In the genomic region with DNA sequence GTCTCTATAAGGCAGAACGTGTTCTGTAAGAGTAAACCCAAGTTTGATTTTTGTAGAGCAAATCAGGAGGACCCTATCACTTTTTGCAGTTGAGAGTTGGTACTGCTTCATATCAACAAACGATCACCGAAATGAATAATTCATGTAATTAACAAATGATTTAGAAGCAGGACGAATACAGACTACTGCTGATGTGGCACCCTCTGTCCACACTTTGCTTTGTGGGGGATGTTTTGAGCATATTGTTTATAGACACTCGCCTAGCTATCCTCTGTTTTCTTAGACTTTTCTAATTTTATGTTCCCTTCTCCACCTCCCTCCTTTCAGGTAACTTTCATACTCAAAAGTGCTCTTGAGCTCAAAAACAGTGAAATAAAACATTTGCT, we compare ENCODE assay signal across 8 cellular contexts. TPM values are rescaled to one million over a fixed set of nuclear protein-coding genes. Genes with fewer than 3 reads are reported as not detected.
A peak's percentile ranks its signal among the peaks of the same experiment; 100 is the strongest.
DNase-seq lines count a peak whose midpoint lies in the region; ATAC-seq and TF ChIP-seq lines count a peak whose summit lies in the region.

No MANE protein-coding gene starts in this region.

- H3K27me3 ChIP-seq in DND-41 (ENCODE audit: insufficient read depth, low read length, poor library complexity): no peaks in the 10 kb centered on the region
- no peaks in the 10 kb centered on the region for H3K27me3 ChIP-seq in OCI-LY3 (ENCODE audit: low read depth, low read length)
- H3K27me3 ChIP-seq in endodermal cell (ENCODE audit: control insufficient read depth, insufficient read depth, low read length, poor library complexity, severe bottlenecking): no peaks in the 10 kb centered on the region
- H3K27me3 ChIP-seq in neural progenitor cell: no peaks in the 10 kb centered on the region

- H3K27ac ChIP-seq in DND-41 (ENCODE audit: low read length) (peak overlapping the region; percentile 89), OCI-LY3 (ENCODE audit: low read length) (peak overlapping the region; percentile 86), endodermal cell (ENCODE audit: low read depth, low read length) (no peak overlapping the region), neural progenitor cell (peak overlapping the region; percentile 98)

- H3K36me3 ChIP-seq in DND-41 (ENCODE audit: insufficient read depth, low read length) (no peaks in the 10 kb centered on the region), OCI-LY3 (replicated peaks; ENCODE audit: low read depth, low read length) (no peaks in the 10 kb centered on the region), endodermal cell (ENCODE audit: control insufficient read depth, insufficient read depth, low read length) (no peaks in the 10 kb centered on the region), neural progenitor cell (no peaks in the 10 kb centered on the region)

- H3K4me2 ChIP-seq in DND-41 (ENCODE audit: insufficient read depth, low read length): peak overlapping the region; percentile 91
- peak overlapping the region; percentile 77 for H3K4me2 ChIP-seq in OCI-LY3 (ENCODE audit: low read length)
- peak overlapping the region; percentile 96 for H3K4me2 ChIP-seq in neural progenitor cell

- H3K9me3 Mint-ChIP-seq in endodermal cell: no peaks in the 10 kb centered on the region
- no peaks in the 10 kb centered on the region for H3K9me3 Mint-ChIP-seq in neural progenitor cell

- no peak for TF ChIP-seq CTCF in DND-41 (IDR thresholded peaks at IDR 0.05; ENCODE audit: borderline replicate concordance, extremely low read depth, low read length, poor library complexity, severe bottlenecking)
- TF ChIP-seq CTCF in OCI-LY3 (IDR thresholded peaks at IDR 0.05; ENCODE audit: low read depth, low read length): no peak
- TF ChIP-seq CTCF in endodermal cell (conservative IDR thresholded peaks at IDR 0.05): no peak
- TF ChIP-seq CTCF in neural progenitor cell (IDR thresholded peaks at IDR 0.05): no peak

- 0% methylated on average over 2 to 5 of the region's 5 CpGs for WGBS in endodermal cell (ENCODE audit: insufficient coverage in 1 of 2, insufficient read length in 1 of 2), 2 experiments

- H3K4me3 Mint-ChIP-seq in endodermal cell: peak overlapping the region; percentile 89
- peak overlapping the region; percentile 98 for H3K4me3 Mint-ChIP-seq in neural progenitor cell

- peaks cover 46% of the 10 kb centered on the region for H3K4me1 Mint-ChIP-seq in endodermal cell
- H3K4me1 Mint-ChIP-seq in neural progenitor cell: peaks cover 19% of the 10 kb centered on the region

- no peaks in the 10 kb centered on the region for H3K36me3 Mint-ChIP-seq in endodermal cell (ENCODE audit: low read depth)
- H3K36me3 Mint-ChIP-seq in neural progenitor cell: no peaks in the 10 kb centered on the region

- H3K27me3 Mint-ChIP-seq in endodermal cell (ENCODE audit: insufficient read depth): no peaks in the 10 kb centered on the region
- H3K27me3 Mint-ChIP-seq in neural progenitor cell (ENCODE audit: insufficient read depth, low read depth): peaks cover 2% of the 10 kb centered on the region

- H3F3A ChIP-seq in neural progenitor cell (ENCODE audit: low read depth): peaks cover 26% of the 10 kb centered on the region

- peak overlapping the region; percentile 96 for H3K27ac Mint-ChIP-seq in endodermal cell
- peak overlapping the region; percentile 97 for H3K27ac Mint-ChIP-seq in neural progenitor cell

- DNase-seq in DND-41: no peak
- no peak for DNase-seq in endodermal cell
- no peak for DNase-seq in neural progenitor cell (ENCODE audit: low spot score)
- no peak for DNase-seq in SHP77 treated with DMSO at 0.1 percent for 48 hours (lab: John Stamatoyannopoulos, UW)
- no peak for DNase-seq in stimulated activated CD4-positive, alpha-beta T cell treated with anti-CD3 and anti-CD28 coated beads, Interleukin-4, amount 100 ng/mL, for 4 hours
- DNase-seq in NCI-H2196 treated with DMSO at 0.1 percent for 48 hours (lab: John Stamatoyannopoulos, UW; ENCODE audit: unreplicated experiment): no peak

- H3K9ac ChIP-seq in DND-41 (ENCODE audit: low read depth, low read length) (peak overlapping the region; percentile 88), OCI-LY3 (ENCODE audit: low read length) (peak overlapping the region; percentile 89), endodermal cell (ENCODE audit: extremely low read depth, low read length, poor library complexity, severe bottlenecking) (peak overlapping the region; percentile 91), neural progenitor cell (peak overlapping the region; percentile 80)

- H2AFZ ChIP-seq in DND-41 (ENCODE audit: low read depth, low read length) (0 out of 2 replicates have a peak overlapping the region, but pooled peaks have one; percentile 99), OCI-LY3 (ENCODE audit: low read depth, low read length) (no peak overlapping the region), neural progenitor cell (replicated peaks) (no peak overlapping the region)

- peaks cover 63% of the 10 kb centered on the region for H3K79me2 ChIP-seq in DND-41 (ENCODE audit: insufficient read depth, low read length)
- H3K79me2 ChIP-seq in OCI-LY3 (ENCODE audit: low read length): peaks cover 63% of the 10 kb centered on the region
- H3K79me2 ChIP-seq in neural progenitor cell (ENCODE audit: low read depth): peaks cover 61% of the 10 kb centered on the region

- H3K9me3 ChIP-seq in DND-41 (ENCODE audit: insufficient read depth, low read length, severe bottlenecking) (no peaks in the 10 kb centered on the region), OCI-LY3 (ENCODE audit: insufficient read depth, low read length) (no peaks in the 10 kb centered on the region), endodermal cell (ENCODE audit: control insufficient read depth, low read length) (no peaks in the 10 kb centered on the region), neural progenitor cell (ENCODE audit: low read depth) (no peaks in the 10 kb centered on the region)

- H3K4me1 ChIP-seq in DND-41 (ENCODE audit: insufficient read depth, low read length) (peaks cover 48% of the 10 kb centered on the region), OCI-LY3 (ENCODE audit: low read length) (peaks cover 44% of the 10 kb centered on the region), endodermal cell (ENCODE audit: control insufficient read depth, insufficient read depth, low read length) (peaks cover 3% of the 10 kb centered on the region), neural progenitor cell (peaks cover 42% of the 10 kb centered on the region)

- ATAC-seq in DND-41 (ENCODE audit: insufficient read depth, low read depth): no peak
- no peak for ATAC-seq in HG02623 (IDR thresholded peaks at IDR 0.05; ENCODE audit: unreplicated experiment)

- H4K20me1 ChIP-seq in DND-41 (ENCODE audit: insufficient read depth, low read length): peaks cover 23% of the 10 kb centered on the region
- peaks cover 54% of the 10 kb centered on the region for H4K20me1 ChIP-seq in OCI-LY3 (ENCODE audit: insufficient read depth, low read length)
- peaks cover 47% of the 10 kb centered on the region for H4K20me1 ChIP-seq in neural progenitor cell (ENCODE audit: low read depth)

- H3K4me3 ChIP-seq in DND-41 (ENCODE audit: low read depth in 1 of 2, low read length in 2 of 2) (peak overlapping the region; percentile 87 to 93; a peak in 3 of 4 replicates), OCI-LY3 (ENCODE audit: low read length) (peak overlapping the region; percentile 82), endodermal cell (ENCODE audit: low read length) (peak overlapping the region; percentile 95), neural progenitor cell (peak overlapping the region; percentile 97)

RNA-seq across cellular contexts. Expression of gene CD2AP, which starts 1.6 kb away (rescaled TPM):
- total RNA-seq in endodermal cell (10 to 100 TPM; 58.1 to 62.4 TPM), neural progenitor cell (ENCODE audit: low replicate concordance) (32.7 and 55.3 TPM in 2 replicates)
- 16.2 TPM for polyA plus RNA-seq in endodermal cell (2013, experiment 1 of 2)
- polyA plus RNA-seq in endodermal cell (2013, experiment 2 of 2): 19.4 TPM
